In the genomic region with DNA sequence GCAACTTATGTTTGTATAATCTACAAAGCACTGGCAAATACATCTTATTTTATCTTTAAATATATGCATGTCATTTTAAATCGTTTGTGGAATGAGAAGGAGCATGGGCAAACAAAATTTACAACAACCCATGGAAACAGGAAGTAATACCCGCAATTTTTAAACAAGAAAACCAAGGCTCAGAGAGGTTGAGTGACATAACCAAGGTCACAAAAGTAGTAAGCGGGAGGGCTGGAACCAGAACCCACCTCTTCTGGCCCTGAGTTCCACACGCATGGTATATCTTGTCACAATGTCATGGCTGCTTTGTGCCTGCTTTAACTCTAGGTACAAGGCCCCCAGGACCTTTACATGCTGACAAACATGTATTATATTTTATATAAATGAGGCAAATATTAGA, we compare ENCODE assay signal across 1 cellular context.
TF ChIP-seq lines count a peak whose summit lies in the region.

No MANE protein-coding gene starts in this region.

TF ChIP-seq in GM12878, 131 proteins besides CTCF, POLR2A, EP300 and RAD21:
- TF ChIP-seq PKNOX1 (IDR thresholded peaks at IDR 0.05) (peak; percentile 53; the same call in 1 of the 2 replicates), NR2F1 (conservative IDR thresholded peaks at IDR 0.05) (0 out of 2 replicates have a peak, but pooled peaks have one; percentile 27), BCLAF1 (IDR thresholded peaks at IDR 0.05) (no peak), CHD2 (IDR thresholded peaks at IDR 0.05; ENCODE audit: borderline replicate concordance, low read depth, low read length) (no peak), YBX1 (IDR thresholded peaks at IDR 0.05) (no peak), RUNX3 (IDR thresholded peaks at IDR 0.05; ENCODE audit: low read length) (0 out of 2 replicates have a peak, but pooled peaks have one; percentile 6), TBL1XR1 (IDR thresholded peaks at IDR 0.05; ENCODE audit: low read depth, low read length) (no peak)
